In genomic region chrX:47540754-47541538, GRCh38 we compare ENCODE assay signal across 8 cellular contexts. TPM values are rescaled to one million over a fixed set of nuclear protein-coding genes. Genes with fewer than 3 reads are reported as not detected.
DNase-seq lines count a peak whose midpoint lies in the region; ATAC-seq and TF ChIP-seq lines count a peak whose summit lies in the region.

No MANE protein-coding gene starts in this region.

- no peaks in the 10 kb centered on the region for H3K36me3 ChIP-seq in stomach smooth muscle (ENCODE audit: control insufficient read depth in 2 of 2, insufficient read depth in 2 of 2, low read length in 2 of 2)

- H3K9me3 ChIP-seq in stomach smooth muscle (ENCODE audit: control insufficient read depth in 2 of 2, low read length in 2 of 2) = no peaks in the 10 kb centered on the region

- no peak overlapping the region for H3K9ac ChIP-seq in stomach smooth muscle (ENCODE audit: low read length in 2 of 2)

- DNase-seq in DMS153 (lab: John Stamatoyannopoulos, UW) (peak; percentile 83), dedifferentiated amniotic fluid mesenchymal stem cell (ENCODE audit: extremely low spot score) (peak; percentile 86), left kidney (ENCODE audit: low read depth, low spot score) (peak; percentile 96)

- peak overlapping the region; percentile 74 for H3K27ac ChIP-seq in stomach smooth muscle (ENCODE audit: low read length)

- no peaks in the 10 kb centered on the region for H3K27me3 ChIP-seq in stomach smooth muscle (ENCODE audit: control insufficient read depth in 1 of 2, insufficient read depth in 2 of 2, low read length in 2 of 2)

- H3K4me1 ChIP-seq in stomach smooth muscle (ENCODE audit: control insufficient read depth, insufficient read depth, low read length) = peaks cover 9% of the 10 kb centered on the region

- TF ChIP-seq CTCF in LNCAP (IDR thresholded peaks at IDR 0.05) = peak; percentile 52

- ATAC-seq in GM18867 (IDR thresholded peaks at IDR 0.05; ENCODE audit: unreplicated experiment) (no peak), HG02759 (IDR thresholded peaks at IDR 0.05; ENCODE audit: unreplicated experiment) (no peak)

- no peak overlapping the region for H3K4me3 ChIP-seq in stomach smooth muscle (ENCODE audit: low read length in 2 of 2)

TF ChIP-seq in PFSK-1, 5 proteins besides CTCF, POLR2A, EP300 and RAD21:
- TF ChIP-seq SIN3A (IDR thresholded peaks at IDR 0.05; ENCODE audit: borderline replicate concordance, insufficient read depth, low read length) (no peak), REST (IDR thresholded peaks at IDR 0.05; ENCODE audit: insufficient read depth in 1 of 2, low read depth in 2 of 2, low read length in 2 of 2) (no peak), FOXP2 (optimal IDR thresholded peaks at IDR 0.05; ENCODE audit: borderline replicate concordance, extremely low read depth, extremely low read length, insufficient read depth) (no peak), POLR2AphosphoS5 (IDR thresholded peaks at IDR 0.05; ENCODE audit: low read depth, low read length) (peak; percentile 55; the same call in 1 of the 2 replicates), TAF1 (IDR thresholded peaks at IDR 0.05; ENCODE audit: borderline replicate concordance, insufficient read depth, low read length) (no peak)

RNA-seq across cellular contexts. Expression of gene ARAF, which starts 20.1 kb away (rescaled TPM):
- polyA plus RNA-seq in PFSK-1 (2012; ENCODE audit: insufficient read length, low read depth) = 74.2 TPM

RNA-seq across cellular contexts. Expression of gene TIMP1, which starts 41.3 kb away (rescaled TPM):
- polyA plus RNA-seq in PFSK-1 (2012; ENCODE audit: insufficient read length, low read depth) = 491 TPM

RNA-seq across cellular contexts. Expression of gene ZNF41, which starts 57.9 kb away (rescaled TPM):
- 4.2 TPM for polyA plus RNA-seq in PFSK-1 (2012; ENCODE audit: insufficient read length, low read depth)
